ENCODE assay signal across 18 cellular contexts in genomic region chr11:128604723-128605122, GRCh38. TPM values are rescaled to one million over a fixed set of nuclear protein-coding genes. Genes with fewer than 3 reads are reported as not detected.
DNase-seq lines count a peak whose midpoint lies in the region; ATAC-seq and TF ChIP-seq lines count a peak whose summit lies in the region.
"Had no signal": no experiment of that assay in that cellular context is flagged by ENCODE, and none has a peak within 500 bp of the region (broad histone marks: within the 10 kb centered on the region; RNA-seq: fewer than 3 reads in every experiment).

No MANE protein-coding gene starts in this region.

- H3K27me3 ChIP-seq in left ventricle myocardium inferior (ENCODE audit: low read depth) (no peaks in the 10 kb centered on the region), upper lobe of right lung (no peaks in the 10 kb centered on the region), MM.1S (replicated peaks; ENCODE audit: insufficient read depth, low read length) (no peaks in the 10 kb centered on the region)
- H3K27me3 ChIP-seq: breast epithelium, esophagus muscularis mucosa, Peyer's patch had no signal

- H3K27ac ChIP-seq in left ventricle myocardium inferior (replicated peaks) = peak overlapping the region; percentile 53
- H3K27ac ChIP-seq in upper lobe of right lung = peak overlapping the region; percentile 14
- no peak overlapping the region for H3K27ac ChIP-seq in MM.1S (ENCODE audit: low read length)
- H3K27ac ChIP-seq: esophagus muscularis mucosa, Peyer's patch had no signal

- intact Hi-C loops in left ventricle myocardium inferior (cut with micrococcal nuclease) (no loop called here), Right ventricle myocardium inferior (cut with DNase I) (no loop called here), upper lobe of right lung (cut with DNase I) (no loop called here)

- no peak overlapping the region for H3K4me3 ChIP-seq in left ventricle myocardium inferior
- H3K4me3 ChIP-seq in upper lobe of right lung = no peak overlapping the region
- H3K4me3 ChIP-seq in MM.1S (ENCODE audit: low read length) = no peak overlapping the region
- H3K4me3 ChIP-seq: breast epithelium, esophagus muscularis mucosa, Peyer's patch had no signal

- peaks cover 4% of the 10 kb centered on the region for H3F3A ChIP-seq in MM.1S (ENCODE audit: insufficient read depth, low read length)

- peaks cover 28% of the 10 kb centered on the region for H3K4me1 ChIP-seq in left ventricle myocardium inferior
- no peaks in the 10 kb centered on the region for H3K4me1 ChIP-seq in upper lobe of right lung
- H3K4me1 ChIP-seq in MM.1S (ENCODE audit: low read length) = peaks cover 33% of the 10 kb centered on the region
- H3K4me1 ChIP-seq: breast epithelium had no signal

- H3K9me3 ChIP-seq in left ventricle myocardium inferior (replicated peaks) (no peaks in the 10 kb centered on the region), upper lobe of right lung (no peaks in the 10 kb centered on the region), MM.1S (replicated peaks; ENCODE audit: insufficient read depth, low read length) (no peaks in the 10 kb centered on the region)
- H3K9me3 ChIP-seq: breast epithelium, esophagus muscularis mucosa, Peyer's patch had no signal

- TF ChIP-seq CTCF in left ventricle myocardium inferior (IDR thresholded peaks at IDR 0.05; ENCODE audit: borderline replicate concordance) (no peak), upper lobe of right lung (IDR thresholded peaks at IDR 0.05) (no peak), MM.1S (IDR thresholded peaks at IDR 0.05; ENCODE audit: low read length) (no peak)

- DNase-seq in left ventricle myocardium inferior = no peak
- DNase-seq in Right ventricle myocardium inferior (ENCODE audit: missing footprints) = no peak
- peak; percentile 47 for DNase-seq in NCI-H2196 treated with DMSO at 0.1 percent for 48 hours (lab: John Stamatoyannopoulos, UW; ENCODE audit: unreplicated experiment)
- DNase-seq in lung microvascular endothelial cell (ENCODE audit: low read depth in 2 of 2) = peak; percentile 82 to 96
- DNase-seq in upper lobe of right lung = no peak
- no peak for DNase-seq in MM.1S
- DNase-seq in epidermal melanocyte (ENCODE audit: insufficient read length, low spot score) = no peak
- DNase-seq: activated CD4-positive, alpha-beta T cell treated with anti-CD3 and anti-CD28 coated beads, Interleukin-2, amount 50 U/mL, for 48 hours; activated naive CD8-positive, alpha-beta T cell treated with anti-CD3 and anti-CD28 coated beads, Interleukin-2, amount 10 ng/mL, durations not matched to agents 7 days and 5 days; activated T-cell treated with anti-CD3 and anti-CD28 coated beads, Interleukin-2, amount 50 U/mL, for 48 hours; COR-L47; islet precursor cell; NCI-H1417 treated with DMSO at 0.1 percent for 48 hours; occipital lobe; Peyer's patch had no signal

- H3K4me2 ChIP-seq in MM.1S (ENCODE audit: low read depth, low read length) = no peak overlapping the region

- H3K36me3 ChIP-seq in left ventricle myocardium inferior = no peaks in the 10 kb centered on the region
- H3K36me3 ChIP-seq in upper lobe of right lung = no peaks in the 10 kb centered on the region
- H3K36me3 ChIP-seq in MM.1S (replicated peaks; ENCODE audit: insufficient read depth, low read length) = no peaks in the 10 kb centered on the region
- H3K36me3 ChIP-seq: breast epithelium, esophagus muscularis mucosa, Peyer's patch had no signal

- H2AFZ ChIP-seq in MM.1S (ENCODE audit: low read length) = no peak overlapping the region

- no peaks in the 10 kb centered on the region for H3K9me2 ChIP-seq in MM.1S (replicated peaks; ENCODE audit: insufficient read depth, low read length)

- no peak overlapping the region for H3K9ac ChIP-seq in MM.1S (ENCODE audit: low read length)

- ATAC-seq in Right ventricle myocardium inferior = no peak
- ATAC-seq in upper lobe of right lung = peak; percentile 40
- ATAC-seq in GM18858 (IDR thresholded peaks at IDR 0.05; ENCODE audit: unreplicated experiment) = no peak

- H3K79me2 ChIP-seq in MM.1S (ENCODE audit: low read length) = no peaks in the 10 kb centered on the region

- H4K20me1 ChIP-seq in MM.1S (ENCODE audit: insufficient read depth, low read length) = no peaks in the 10 kb centered on the region

RNA-seq across cellular contexts. Expression of gene ETS1, which starts 17.4 kb away (rescaled TPM):
- total RNA-seq in left ventricle myocardium inferior (45.3 TPM), Right ventricle myocardium inferior (53.2 TPM), lung microvascular endothelial cell (86.3 and 88.5 TPM in 2 replicates), upper lobe of right lung (121 TPM)

Comparison
In these comparisons a context has a peak if more than half of its experiments do, and no peak if none do; other contexts are left out.
1. DNase-seq: peak in NCI-H2196 treated with DMSO at 0.1 percent for 48 hours (single experiment) and lung microvascular endothelial cell (2 of 2); none in left ventricle myocardium inferior (single experiment), Right ventricle myocardium inferior (single experiment), upper lobe of right lung (single experiment), MM.1S (single experiment) and epidermal melanocyte (single experiment).